ENCODE assay signal across 1 cellular context in the genomic region with DNA sequence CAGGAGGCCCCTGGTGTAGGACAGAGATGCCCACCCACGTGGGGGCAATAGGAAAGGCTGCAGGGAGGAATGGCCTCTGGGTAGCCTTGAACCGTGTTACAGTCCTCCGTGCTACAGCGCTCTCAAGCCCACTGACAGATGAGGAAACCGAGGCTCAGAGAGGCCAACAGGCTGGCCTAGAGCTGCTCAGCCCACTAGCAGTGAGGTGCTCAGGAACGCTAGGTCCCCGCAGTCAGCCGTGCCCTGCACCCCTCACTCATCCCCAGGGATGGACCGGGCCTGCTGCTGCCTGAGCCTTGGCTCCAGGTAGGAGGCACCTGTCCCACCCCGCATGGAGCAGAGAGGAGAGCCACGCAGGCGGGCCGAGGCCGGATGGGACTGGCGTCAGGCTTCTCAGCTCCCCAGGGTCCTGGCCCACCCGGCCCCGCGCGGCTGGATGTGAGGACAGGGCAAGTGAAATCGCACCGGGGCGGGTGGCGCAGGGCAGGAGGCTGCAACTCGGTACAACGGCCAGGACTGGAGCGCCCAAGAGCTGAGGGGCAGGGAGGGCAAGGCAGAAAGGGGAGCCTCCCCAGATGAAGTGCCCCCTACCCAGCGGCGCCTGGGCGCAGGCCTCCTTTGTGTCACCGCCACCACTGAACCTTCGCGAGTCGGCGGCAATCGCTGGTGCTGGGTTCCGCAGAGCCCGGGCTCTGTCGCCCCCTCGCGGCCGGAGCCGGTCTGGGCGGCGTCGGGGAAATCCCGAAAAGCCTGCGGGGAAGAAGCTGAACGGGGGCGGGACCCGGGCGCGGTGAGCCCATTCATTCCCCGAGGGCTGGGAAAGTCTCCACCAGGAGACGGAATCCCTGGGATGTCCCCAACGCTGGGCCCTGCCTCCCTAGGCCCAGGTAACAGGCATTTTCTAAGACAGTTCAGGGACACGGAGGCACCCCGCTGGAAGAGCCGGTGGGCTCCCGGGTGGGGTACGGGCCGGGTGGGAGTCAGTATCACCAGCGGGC.
TF ChIP-seq lines count a peak whose summit lies in the region.

No MANE protein-coding gene starts in this region.

TF ChIP-seq in GM23338, 12 proteins besides CTCF, POLR2A, EP300 and RAD21 (continued from another document):
- TF ChIP-seq JUNB (IDR thresholded peaks at IDR 0.05; ENCODE audit: unreplicated experiment) = no peak
- TF ChIP-seq ZNF462 (CRISPR knock-in tag; IDR thresholded peaks at IDR 0.05) = no peak
- no peak for TF ChIP-seq ZNF331 (CRISPR knock-in tag; IDR thresholded peaks at IDR 0.05; ENCODE audit: low read depth)
TF ChIP-seq in GM23338: peak in this region for 1.
